In the genomic region with DNA sequence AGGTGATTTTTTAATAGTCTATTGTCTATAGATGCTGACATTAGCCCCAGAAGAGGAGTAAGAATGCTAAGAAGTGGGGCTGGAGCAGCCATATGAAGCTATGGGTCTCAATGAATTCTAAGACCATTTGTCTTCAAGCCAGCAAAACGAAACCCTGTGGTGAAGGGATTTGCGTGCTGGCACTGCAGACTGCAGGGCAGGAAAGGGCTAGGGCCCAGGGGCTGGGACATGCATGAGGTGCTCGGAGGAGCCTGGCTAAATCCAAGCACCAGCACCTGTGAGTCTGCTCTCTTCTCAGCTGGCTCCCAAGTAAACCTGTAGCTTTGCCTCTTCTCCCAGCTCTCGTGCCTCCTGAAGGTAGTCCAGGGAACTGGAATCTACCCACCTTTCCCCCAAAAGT, we compare ENCODE assay signal across 14 cellular contexts. TPM values are rescaled to one million over a fixed set of nuclear protein-coding genes. Genes with fewer than 3 reads are reported as not detected.
DNase-seq lines count a peak whose midpoint lies in the region; ATAC-seq and TF ChIP-seq lines count a peak whose summit lies in the region.
"Had no signal": no experiment of that assay in that cellular context is flagged by ENCODE, and none has a peak within 500 bp of the region (broad histone marks: within the 10 kb centered on the region; RNA-seq: fewer than 3 reads in every experiment).

No MANE protein-coding gene starts in this region.

- TF ChIP-seq CTCF in glutamatergic neuron (IDR thresholded peaks at IDR 0.05; ENCODE audit: partially characterized antibody, unreplicated experiment) (no peak), left lung (IDR thresholded peaks at IDR 0.05) (no peak)

- DNase-seq in activated CD8-positive, alpha-beta memory T cell treated with anti-CD3 and anti-CD28 coated beads, Interleukin-2, amount 10 ng/mL, durations not matched to agents 7 days and 5 days: no peak
- DNase-seq in activated CD8-positive, alpha-beta memory T cell treated with anti-CD3 and anti-CD28 coated beads, Interleukin-2, amount 50 U/mL, for 48 hours: no peak
- DNase-seq in T-helper 17 cell (no peak), glutamatergic neuron (no peak), left lung (no peak), mucosa of gallbladder (ENCODE audit: low spot score) (no peak)
- DNase-seq in stimulated activated effector memory CD8-positive, alpha-beta T cell treated with anti-CD3 and anti-CD28 coated beads, Interleukin-12 subunit alpha, Interleukin-12 subunit beta, amount 100 ng/mL, for 72 hours (ENCODE audit: low spot score in 2 of 2): no peak
- DNase-seq: dermis blood vessel endothelial cell, DMS53, islet precursor cell, KG1, NCI-H187, NCI-H526 treated with DMSO at 0.1 percent for 48 hours had no signal

- H3K9me3 Mint-ChIP-seq in activated CD8-positive, alpha-beta memory T cell treated with anti-CD3 and anti-CD28 coated beads, Interleukin-2, amount 10 ng/mL, durations not matched to agents 7 days and 5 days (ENCODE audit: low read depth): no peaks in the 10 kb centered on the region
- H3K9me3 Mint-ChIP-seq in glutamatergic neuron (ENCODE audit: unreplicated experiment): peaks cover 10% of the 10 kb centered on the region
- no peaks in the 10 kb centered on the region for H3K9me3 Mint-ChIP-seq in stimulated activated effector memory CD8-positive, alpha-beta T cell treated with anti-CD3 and anti-CD28 coated beads, Interleukin-12 subunit alpha, Interleukin-12 subunit beta, amount 100 ng/mL, for 72 hours

- no peak for ATAC-seq in activated CD8-positive, alpha-beta memory T cell treated with anti-CD3 and anti-CD28 coated beads, Interleukin-2, amount 10 ng/mL, durations not matched to agents 7 days and 5 days
- ATAC-seq in T-helper 17 cell (no peak), left lung (no peak), GM18867 (IDR thresholded peaks at IDR 0.05; ENCODE audit: unreplicated experiment) (no peak)
- no peak for ATAC-seq in stimulated activated effector memory CD8-positive, alpha-beta T cell treated with anti-CD3 and anti-CD28 coated beads, Interleukin-12 subunit alpha, Interleukin-12 subunit beta, amount 100 ng/mL, for 72 hours

- H3K27me3 Mint-ChIP-seq in activated CD8-positive, alpha-beta memory T cell treated with anti-CD3 and anti-CD28 coated beads, Interleukin-2, amount 10 ng/mL, durations not matched to agents 7 days and 5 days: no peaks in the 10 kb centered on the region
- H3K27me3 Mint-ChIP-seq in T-helper 17 cell: no peaks in the 10 kb centered on the region
- H3K27me3 Mint-ChIP-seq in glutamatergic neuron (ENCODE audit: unreplicated experiment): peaks cover 4% of the 10 kb centered on the region

- H3K4me3 ChIP-seq in left lung: no peak overlapping the region

- no peak overlapping the region for H3K4me3 Mint-ChIP-seq in activated CD8-positive, alpha-beta memory T cell treated with anti-CD3 and anti-CD28 coated beads, Interleukin-2, amount 10 ng/mL, durations not matched to agents 7 days and 5 days
- H3K4me3 Mint-ChIP-seq in T-helper 17 cell (peak overlapping the region; percentile 66), glutamatergic neuron (ENCODE audit: unreplicated experiment) (peak overlapping the region; percentile 76)
- H3K4me3 Mint-ChIP-seq in stimulated activated effector memory CD8-positive, alpha-beta T cell treated with anti-CD3 and anti-CD28 coated beads, Interleukin-12 subunit alpha, Interleukin-12 subunit beta, amount 100 ng/mL, for 72 hours: peak overlapping the region; percentile 76

- H3K27ac Mint-ChIP-seq in activated CD8-positive, alpha-beta memory T cell treated with anti-CD3 and anti-CD28 coated beads, Interleukin-2, amount 10 ng/mL, durations not matched to agents 7 days and 5 days: peak overlapping the region; percentile 36
- H3K27ac Mint-ChIP-seq in T-helper 17 cell (peak overlapping the region; percentile 88), glutamatergic neuron (ENCODE audit: unreplicated experiment) (no peak overlapping the region)
- peak overlapping the region; percentile 43 for H3K27ac Mint-ChIP-seq in stimulated activated effector memory CD8-positive, alpha-beta T cell treated with anti-CD3 and anti-CD28 coated beads, Interleukin-12 subunit alpha, Interleukin-12 subunit beta, amount 100 ng/mL, for 72 hours

- peak overlapping the region in 1 of 2 donors; percentile 95 for H3K27ac ChIP-seq in left lung

- H3K4me1 ChIP-seq in left lung: peaks cover 5 to 55% of the 10 kb centered on the region in 2 donors

- H3K9me3 ChIP-seq in T-helper 17 cell (ENCODE audit: control insufficient read depth, low read length, poor library complexity, severe bottlenecking): no peaks in the 10 kb centered on the region
- no peaks in the 10 kb centered on the region for H3K9me3 ChIP-seq in left lung

- H3K36me3 Mint-ChIP-seq in activated CD8-positive, alpha-beta memory T cell treated with anti-CD3 and anti-CD28 coated beads, Interleukin-2, amount 10 ng/mL, durations not matched to agents 7 days and 5 days: peaks cover 17% of the 10 kb centered on the region
- peaks cover 5% of the 10 kb centered on the region for H3K36me3 Mint-ChIP-seq in T-helper 17 cell (ENCODE audit: low read depth)
- H3K36me3 Mint-ChIP-seq in glutamatergic neuron (ENCODE audit: unreplicated experiment): peaks cover 5% of the 10 kb centered on the region
- peaks cover 41% of the 10 kb centered on the region for H3K36me3 Mint-ChIP-seq in stimulated activated effector memory CD8-positive, alpha-beta T cell treated with anti-CD3 and anti-CD28 coated beads, Interleukin-12 subunit alpha, Interleukin-12 subunit beta, amount 100 ng/mL, for 72 hours

- H3K27me3 ChIP-seq in left lung: no peaks in the 10 kb centered on the region

- CTCF ChIA-PET in activated CD8-positive, alpha-beta memory T cell treated with anti-CD3 and anti-CD28 coated beads, Interleukin-2, amount 10 ng/mL, durations not matched to agents 7 days and 5 days (lab: Charles Lee): interaction anchor here (1.0 kb wide), 1 partner anchor 67 kb away, joined by 6 read pairs; no protein-coding TSS in a partner anchor

- peaks cover 0 to 51% of the 10 kb centered on the region in 2 donors for H3K36me3 ChIP-seq in left lung

- intact Hi-C loops in left lung (cut with DNase I): no loop called here

- H3K4me1 Mint-ChIP-seq in activated CD8-positive, alpha-beta memory T cell treated with anti-CD3 and anti-CD28 coated beads, Interleukin-2, amount 10 ng/mL, durations not matched to agents 7 days and 5 days: peaks cover 30% of the 10 kb centered on the region
- peaks cover 20% of the 10 kb centered on the region for H3K4me1 Mint-ChIP-seq in T-helper 17 cell
- H3K4me1 Mint-ChIP-seq in glutamatergic neuron (ENCODE audit: low read depth, unreplicated experiment): peaks cover 1% of the 10 kb centered on the region
- H3K4me1 Mint-ChIP-seq in stimulated activated effector memory CD8-positive, alpha-beta T cell treated with anti-CD3 and anti-CD28 coated beads, Interleukin-12 subunit alpha, Interleukin-12 subunit beta, amount 100 ng/mL, for 72 hours: peaks cover 30% of the 10 kb centered on the region

RNA-seq across cellular contexts. Expression of gene NDST2, which starts 1.3 kb away (rescaled TPM):
- total RNA-seq in activated CD8-positive, alpha-beta memory T cell treated with anti-CD3 and anti-CD28 coated beads, Interleukin-2, amount 10 ng/mL, durations not matched to agents 7 days and 5 days: 10 to 100 TPM; 49.4 to 64.5 TPM
- total RNA-seq in T-helper 17 cell: 10 to 100 TPM; 80.6 to 80.9 TPM
- total RNA-seq in glutamatergic neuron (ENCODE audit: unreplicated experiment): 34.4 TPM
- 10 to 100 TPM; 24.1 to 32.2 TPM for total RNA-seq in left lung
- total RNA-seq in mucosa of gallbladder: 41.9 TPM

RNA-seq across cellular contexts. Expression of gene ZSWIM8, which starts 27.3 kb away (rescaled TPM):
- total RNA-seq in activated CD8-positive, alpha-beta memory T cell treated with anti-CD3 and anti-CD28 coated beads, Interleukin-2, amount 10 ng/mL, durations not matched to agents 7 days and 5 days: 10 to 100 TPM; 73.6 to 83.7 TPM
- 10 to 100 TPM; 71.7 to 74.7 TPM for total RNA-seq in T-helper 17 cell
- 165 TPM for total RNA-seq in glutamatergic neuron (ENCODE audit: unreplicated experiment)
- 100 to 1,000 TPM; 103 to 112 TPM for total RNA-seq in left lung
- 170 TPM for total RNA-seq in mucosa of gallbladder

RNA-seq across cellular contexts. Expression of gene CHCHD1, which starts 30.8 kb away (rescaled TPM):
- 10 to 100 TPM; 29.0 to 36.2 TPM for total RNA-seq in activated CD8-positive, alpha-beta memory T cell treated with anti-CD3 and anti-CD28 coated beads, Interleukin-2, amount 10 ng/mL, durations not matched to agents 7 days and 5 days
- total RNA-seq in T-helper 17 cell (1 to 10 TPM; 6.6 to 7.6 TPM), glutamatergic neuron (ENCODE audit: unreplicated experiment) (30.9 TPM), left lung (10 to 100 TPM; 24.8 to 27.5 TPM), mucosa of gallbladder (28.0 TPM)
